17 cellular contexts compared by ENCODE assay signal in the genomic region with DNA sequence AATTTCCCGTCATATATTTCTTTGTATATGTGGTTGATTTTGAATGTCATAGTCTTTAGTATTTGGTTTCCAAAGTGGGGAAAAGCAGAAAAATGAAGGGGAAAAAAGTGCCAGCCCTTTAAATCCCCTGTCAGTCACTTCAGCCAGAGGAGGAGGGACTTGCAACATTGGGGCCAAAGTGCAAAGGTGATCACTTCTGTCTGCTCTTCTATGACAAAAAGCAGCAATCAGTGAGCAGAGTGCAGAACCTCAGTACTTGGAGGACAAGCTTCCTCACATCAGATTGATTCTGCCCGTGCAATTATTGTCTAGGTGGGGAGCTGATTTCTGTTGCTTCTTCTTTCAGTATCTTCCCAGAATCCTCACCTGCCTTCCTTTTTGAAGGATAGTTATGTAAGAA.
"Had no signal": no experiment of that assay in that cellular context is flagged by ENCODE, and none has a peak within 500 bp of the region (broad histone marks: within the 10 kb centered on the region; RNA-seq: fewer than 3 reads in every experiment).

No MANE protein-coding gene starts in this region.

- H3K4me3 Mint-ChIP-seq: dendritic cell treated with granulocyte-macrophage colony-stimulating factor and Interleukin-4, amounts not matched to agents 40 ng/mL and 50 ng/mL, for 4 days; neural crest cell; stimulated activated naive CD8-positive, alpha-beta T cell treated with anti-CD3 and anti-CD28 coated beads, Interleukin-15, amount 100 ng/mL, for 72 hours had no signal

- DNase-seq: activated CD4-positive, alpha-beta T cell treated with anti-CD3 and anti-CD28 coated beads for 48 hours; activated CD8-positive, alpha-beta memory T cell treated with anti-CD3 and anti-CD28 coated beads, Interleukin-2, amount 50 U/mL, for 4 hours; aorta; cerebellar nuclear complex; effector memory CD4-positive, alpha-beta T cell; glutamatergic neuron; lower lobe of right lung; right cardiac atrium; stimulated activated naive CD8-positive, alpha-beta T cell treated with anti-CD3 and anti-CD28 coated beads, Interleukin-15, amount 100 ng/mL, for 72 hours; upper lobe of right lung; WERI-Rb-1 had no signal

- H3K27ac ChIP-seq: foreskin keratinocyte, lower lobe of right lung, prostate gland, upper lobe of right lung, WERI-Rb-1 had no signal

- H3K27me3 ChIP-seq: foreskin keratinocyte, upper lobe of right lung had no signal

- H3K4me1 Mint-ChIP-seq: neural crest cell had no signal

- H3K27ac Mint-ChIP-seq: dendritic cell treated with granulocyte-macrophage colony-stimulating factor and Interleukin-4, amounts not matched to agents 40 ng/mL and 50 ng/mL, for 4 days; stimulated activated naive CD8-positive, alpha-beta T cell treated with anti-CD3 and anti-CD28 coated beads, Interleukin-15, amount 100 ng/mL, for 72 hours had no signal

- H3K9me3 ChIP-seq: prostate gland had no signal

- H3K36me3 ChIP-seq: prostate gland had no signal

- H3K27me3 Mint-ChIP-seq: dendritic cell treated with granulocyte-macrophage colony-stimulating factor and Interleukin-4, amounts not matched to agents 40 ng/mL and 50 ng/mL, for 4 days; stimulated activated naive CD8-positive, alpha-beta T cell treated with anti-CD3 and anti-CD28 coated beads, Interleukin-15, amount 100 ng/mL, for 72 hours had no signal

- ATAC-seq: foreskin keratinocyte; lower lobe of right lung; right cardiac atrium; SK-N-SH treated with all-trans-retinoic acid at 6 μM for 48 hours; stimulated activated naive CD8-positive, alpha-beta T cell treated with anti-CD3 and anti-CD28 coated beads, Interleukin-15, amount 100 ng/mL, for 72 hours; upper lobe of right lung had no signal

- H3K4me3 ChIP-seq: lower lobe of right lung, prostate gland, smooth muscle cell, upper lobe of right lung had no signal

- H3K4me1 ChIP-seq: foreskin keratinocyte, prostate gland had no signal
